In genomic region chr2:66105354-66105753, GRCh38 we compare ENCODE assay signal across 16 cellular contexts.
DNase-seq lines count a peak whose midpoint lies in the region; ATAC-seq and TF ChIP-seq lines count a peak whose summit lies in the region.
"Had no signal": no experiment of that assay in that cellular context is flagged by ENCODE, and none has a peak within 500 bp of the region (broad histone marks: within the 10 kb centered on the region; RNA-seq: fewer than 3 reads in every experiment).

No MANE protein-coding gene starts in this region.

- DNase-seq in NCI-H2227 (lab: John Stamatoyannopoulos, UW; ENCODE audit: unreplicated experiment) (peak; percentile 49), adipocyte (ENCODE audit: low read depth) (no peak), sigmoid colon (peak; percentile 70), GM19240 (ENCODE audit: insufficient read length, low spot score) (no peak)
- no peak for DNase-seq in activated CD4-positive, alpha-beta memory T cell treated with anti-CD3 and anti-CD28 coated beads for 36 hours
- DNase-seq in activated CD4-positive, alpha-beta T cell treated with anti-CD3 and anti-CD28 coated beads for 1 hour: no peak
- DNase-seq: ACHN; BE2C; C1 segment of cervical spinal cord; CD4-positive, CD25-positive, alpha-beta regulatory T cell; CD8-positive, alpha-beta memory T cell; COR-L47; HCEC 1CT had no signal

- H3K4me3 ChIP-seq in adipocyte (ENCODE audit: low read length) (no peak overlapping the region), gastroesophageal sphincter (no peak overlapping the region), sigmoid colon (no peak overlapping the region)
- H3K4me3 ChIP-seq: GM23338 had no signal

- intact Hi-C loops in sigmoid colon (cut with DNase I): no loop called here
- intact Hi-C loops in activated CD4-positive, alpha-beta memory T cell treated with anti-CD3 and anti-CD28 coated beads for 36 hours (cut with micrococcal nuclease): no loop called here

- WGBS in gastroesophageal sphincter (ENCODE audit: low coverage in 1 of 2), 2 donors: 45 to 51% methylated on average over 3 of the region's 3 CpGs
- WGBS in sigmoid colon, 2 donors: 75 to 78% methylated on average over 3 of the region's 3 CpGs

- TF ChIP-seq POLR2A in gastroesophageal sphincter (IDR thresholded peaks at IDR 0.05) (no peak), sigmoid colon (IDR thresholded peaks at IDR 0.05) (no peak)

- CTCF ChIA-PET in activated CD4-positive, alpha-beta memory T cell treated with anti-CD3 and anti-CD28 coated beads for 36 hours (lab: Charles Lee): no interaction called here

- H3K36me3 ChIP-seq in adipocyte (ENCODE audit: control insufficient read depth, insufficient read depth, low read length, severe bottlenecking) (no peaks in the 10 kb centered on the region), gastroesophageal sphincter (no peaks in the 10 kb centered on the region), sigmoid colon (no peaks in the 10 kb centered on the region)
- H3K36me3 ChIP-seq: BE2C had no signal

- peak overlapping the region; percentile 60 for H3K9ac ChIP-seq in adipocyte (ENCODE audit: low read length)

- TF ChIP-seq CTCF in gastroesophageal sphincter (IDR thresholded peaks at IDR 0.05) (no peak), sigmoid colon (IDR thresholded peaks at IDR 0.05) (no peak)

- H3K4me1 ChIP-seq in adipocyte (ENCODE audit: control insufficient read depth, insufficient read depth, low read length): peaks cover 17% of the 10 kb centered on the region
- peaks cover 0 to 14% (median 0%) of the 10 kb centered on the region in 3 donors for H3K4me1 ChIP-seq in gastroesophageal sphincter
- peaks cover 0 to 14% (median 12%) of the 10 kb centered on the region in 4 donors for H3K4me1 ChIP-seq in sigmoid colon
- H3K4me1 ChIP-seq: BE2C had no signal

- H3K4me3 Mint-ChIP-seq in activated CD4-positive, alpha-beta memory T cell treated with anti-CD3 and anti-CD28 coated beads for 36 hours: no peak overlapping the region
- H3K4me3 Mint-ChIP-seq: CD4-positive, CD25-positive, alpha-beta regulatory T cell; CD8-positive, alpha-beta memory T cell; GM23338 had no signal

- no peaks in the 10 kb centered on the region for H3K9me3 Mint-ChIP-seq in activated CD4-positive, alpha-beta memory T cell treated with anti-CD3 and anti-CD28 coated beads for 36 hours
- H3K9me3 Mint-ChIP-seq: GM23338 had no signal

- ATAC-seq in gastroesophageal sphincter: peak; percentile 47
- no peak for ATAC-seq in GM19397 (IDR thresholded peaks at IDR 0.05; ENCODE audit: unreplicated experiment)
- ATAC-seq: GM23338 had no signal

- no peaks in the 10 kb centered on the region for H3K4me1 Mint-ChIP-seq in activated CD4-positive, alpha-beta memory T cell treated with anti-CD3 and anti-CD28 coated beads for 36 hours (ENCODE audit: low read depth)
- H3K4me1 Mint-ChIP-seq: CD4-positive, CD25-positive, alpha-beta regulatory T cell; CD8-positive, alpha-beta memory T cell; GM23338 had no signal

- no peak for TF ChIP-seq EP300 in gastroesophageal sphincter (IDR thresholded peaks at IDR 0.05)
- no peak for TF ChIP-seq EP300 in sigmoid colon (IDR thresholded peaks at IDR 0.05)

- H3K27ac Mint-ChIP-seq in activated CD4-positive, alpha-beta memory T cell treated with anti-CD3 and anti-CD28 coated beads for 36 hours: no peak overlapping the region
- H3K27ac Mint-ChIP-seq: CD4-positive, CD25-positive, alpha-beta regulatory T cell; CD8-positive, alpha-beta memory T cell; GM23338 had no signal

- POLR2A ChIA-PET in activated CD4-positive, alpha-beta memory T cell treated with anti-CD3 and anti-CD28 coated beads for 36 hours (lab: Charles Lee): no interaction called here

- H3K9me3 ChIP-seq in adipocyte (ENCODE audit: control insufficient read depth, low read length) (no peaks in the 10 kb centered on the region), gastroesophageal sphincter (no peaks in the 10 kb centered on the region), sigmoid colon (no peaks in the 10 kb centered on the region)
- H3K9me3 ChIP-seq: BE2C had no signal

- no peaks in the 10 kb centered on the region for H3K27me3 Mint-ChIP-seq in activated CD4-positive, alpha-beta memory T cell treated with anti-CD3 and anti-CD28 coated beads for 36 hours
- H3K27me3 Mint-ChIP-seq: CD4-positive, CD25-positive, alpha-beta regulatory T cell; CD8-positive, alpha-beta memory T cell had no signal

- no peaks in the 10 kb centered on the region for H3K36me3 Mint-ChIP-seq in activated CD4-positive, alpha-beta memory T cell treated with anti-CD3 and anti-CD28 coated beads for 36 hours
- H3K36me3 Mint-ChIP-seq: CD4-positive, CD25-positive, alpha-beta regulatory T cell; CD8-positive, alpha-beta memory T cell had no signal

- H3K27ac ChIP-seq in gastroesophageal sphincter (no peak overlapping the region), sigmoid colon (peak overlapping the region in 1 of 4 donors; percentile 8)

- H3K27me3 ChIP-seq in adipocyte (replicated peaks; ENCODE audit: control insufficient read depth, insufficient read depth, low read length) (no peaks in the 10 kb centered on the region), gastroesophageal sphincter (no peaks in the 10 kb centered on the region), sigmoid colon (no peaks in the 10 kb centered on the region)
- H3K27me3 ChIP-seq: BE2C had no signal

Comparison
In these comparisons a context has a peak if more than half of its experiments do, and no peak if none do; other contexts are left out.
1. DNase-seq: peak in NCI-H2227 (single experiment) and sigmoid colon (single experiment); none in adipocyte (single experiment), GM19240 (single experiment), activated CD4-positive, alpha-beta memory T cell treated with anti-CD3 and anti-CD28 coated beads for 36 hours (single experiment) and activated CD4-positive, alpha-beta T cell treated with anti-CD3 and anti-CD28 coated beads for 1 hour (single experiment).